17 cellular contexts compared by ENCODE assay signal in the genomic region with DNA sequence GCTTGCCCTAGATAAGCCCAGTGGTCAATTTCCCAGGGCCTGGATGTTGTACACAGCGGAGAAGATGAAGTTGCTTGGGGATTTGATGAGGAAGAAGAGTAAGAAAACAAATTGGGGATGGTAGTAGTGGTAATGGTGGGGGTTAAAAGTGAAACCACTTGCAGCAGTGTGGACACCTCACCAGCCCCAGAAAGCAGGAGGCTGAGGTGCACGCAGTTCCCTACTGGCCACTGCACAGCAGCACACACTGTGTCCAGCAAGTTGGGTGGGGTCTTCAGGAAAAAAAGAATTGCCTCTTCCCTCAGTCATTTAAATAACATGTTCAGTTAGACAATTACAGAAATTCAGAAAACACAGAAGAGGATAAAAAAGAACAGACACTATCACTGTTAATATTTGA.
"Had no signal": no experiment of that assay in that cellular context is flagged by ENCODE, and none has a peak within 500 bp of the region (broad histone marks: within the 10 kb centered on the region; RNA-seq: fewer than 3 reads in every experiment).

No MANE protein-coding gene starts in this region.

- H3K27me3 ChIP-seq: adrenal gland, dorsolateral prefrontal cortex, hepatocyte, transverse colon, vagina had no signal

- H3K4me1 ChIP-seq: parathyroid adenoma, transverse colon had no signal

- DNase-seq: activated CD4-positive, alpha-beta T cell treated with anti-CD3 and anti-CD28 coated beads, Interleukin-2, amount 10 ng/mL, durations not matched to agents 7 days and 5 days; activated CD4-positive, CD25-positive, alpha-beta regulatory T cell; activated CD8-positive, alpha-beta memory T cell treated with anti-CD3 and anti-CD28 coated beads for 24 hours; activated naive CD4-positive, alpha-beta T cell treated with Interleukin-2 at 50 U/mL for 16 hours; adrenal gland; dorsolateral prefrontal cortex; left ventricle myocardium superior; mesendoderm; retina; stimulated activated CD4-positive, alpha-beta T cell treated with anti-CD3 and anti-CD28 coated beads, Interleukin-2, amount 100 ng/mL, for 48 hours; stimulated activated naive CD4-positive, alpha-beta T cell; SW 1271; transverse colon had no signal

- FAIRE-seq: keratinocyte had no signal

- H3K79me2 ChIP-seq: hepatocyte, parathyroid adenoma had no signal

- H3K27ac ChIP-seq: dorsolateral prefrontal cortex, hepatocyte, parathyroid adenoma, transverse colon, vagina had no signal

- H3K4me2 ChIP-seq: hepatocyte had no signal

- H3K9me3 ChIP-seq: adrenal gland, transverse colon, vagina had no signal

- H2AFZ ChIP-seq: hepatocyte, parathyroid adenoma had no signal

- H3K4me3 Mint-ChIP-seq: activated CD4-positive, alpha-beta T cell treated with anti-CD3 and anti-CD28 coated beads, Interleukin-2, amount 10 ng/mL, durations not matched to agents 7 days and 5 days had no signal

- H3K4me3 ChIP-seq: adrenal gland, dorsolateral prefrontal cortex, hepatocyte, transverse colon, vagina had no signal

- H3K9me3 Mint-ChIP-seq: activated CD4-positive, alpha-beta T cell treated with anti-CD3 and anti-CD28 coated beads, Interleukin-2, amount 10 ng/mL, durations not matched to agents 7 days and 5 days had no signal

- H3K9ac ChIP-seq: parathyroid adenoma had no signal

- H3K27ac Mint-ChIP-seq: activated CD4-positive, alpha-beta T cell treated with anti-CD3 and anti-CD28 coated beads, Interleukin-2, amount 10 ng/mL, durations not matched to agents 7 days and 5 days had no signal

- H3K27me3 Mint-ChIP-seq: activated CD4-positive, alpha-beta T cell treated with anti-CD3 and anti-CD28 coated beads, Interleukin-2, amount 10 ng/mL, durations not matched to agents 7 days and 5 days had no signal

- ATAC-seq: left ventricle myocardium superior had no signal
